12 cellular contexts compared by ENCODE assay signal in the genomic region with DNA sequence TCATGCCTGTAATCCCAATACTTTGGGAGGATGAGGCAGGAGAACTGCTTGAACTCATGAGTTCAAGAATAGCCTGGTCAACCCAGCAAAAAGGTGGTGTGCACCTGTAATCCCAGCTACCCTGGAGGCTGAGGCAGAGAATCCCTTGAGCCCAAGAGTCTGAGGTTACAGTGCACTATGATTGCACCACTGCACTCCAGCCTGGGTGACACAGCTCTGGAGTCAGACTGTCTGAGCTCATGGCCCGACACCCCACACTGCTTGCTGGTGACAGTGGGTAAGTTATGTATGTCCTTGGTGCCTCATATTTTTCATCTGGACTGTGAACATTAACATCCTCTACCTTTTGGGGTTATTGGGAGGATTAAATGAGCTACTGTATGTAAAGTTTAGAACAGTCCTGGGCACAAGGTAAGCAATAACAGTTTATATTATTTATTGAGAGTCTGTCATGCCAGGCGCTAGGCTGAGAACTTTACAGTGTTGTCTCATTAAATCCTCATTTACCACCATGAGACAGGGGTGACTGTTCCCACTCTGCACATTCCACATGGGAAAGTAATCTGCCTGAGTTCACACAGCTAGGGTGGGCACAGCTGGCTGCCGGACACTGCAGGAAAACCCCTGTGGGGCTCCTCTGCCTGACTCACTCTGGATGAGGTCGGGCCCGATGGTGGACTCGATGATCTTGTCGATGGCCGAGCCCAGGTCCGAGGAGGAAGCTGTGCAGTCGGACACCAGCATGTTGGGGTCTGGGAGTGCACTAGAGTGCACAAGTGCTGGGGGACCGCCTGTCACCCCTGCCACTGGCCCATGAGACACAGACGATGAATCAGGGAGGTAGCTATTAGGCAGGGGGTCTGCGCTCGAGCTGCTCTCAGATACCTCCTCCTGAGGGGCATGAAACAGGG. TPM values are rescaled to one million over a fixed set of nuclear protein-coding genes. Genes with fewer than 3 reads are reported as not detected.
DNase-seq lines count a peak whose midpoint lies in the region; ATAC-seq and TF ChIP-seq lines count a peak whose summit lies in the region.
"Had no signal": no experiment of that assay in that cellular context is flagged by ENCODE, and none has a peak within 500 bp of the region (broad histone marks: within the 10 kb centered on the region; RNA-seq: fewer than 3 reads in every experiment).

No MANE protein-coding gene starts in this region.

- H3K27ac Mint-ChIP-seq in stimulated activated naive CD8-positive, alpha-beta T cell treated with anti-CD3 and anti-CD28 coated beads, Interleukin-15, Interleukin-2, amounts not matched to agents 100 ng/mL and 50 ng/mL, for 24 hours: peak overlapping the region; percentile 36

- ATAC-seq in stimulated activated naive CD8-positive, alpha-beta T cell treated with anti-CD3 and anti-CD28 coated beads, Interleukin-15, Interleukin-2, amounts not matched to agents 100 U/mL and 50 U/mL, for 24 hours: no peak
- ATAC-seq in left lobe of liver: no peak
- no peak for ATAC-seq in aorta (ENCODE audit: low FRiP score)
- ATAC-seq in HG03342 (IDR thresholded peaks at IDR 0.05; ENCODE audit: unreplicated experiment): no peak

- H3K4me1 ChIP-seq in aorta (ENCODE audit: control insufficient read depth in 1 of 2, insufficient read depth in 2 of 2, low read length in 2 of 2): no peaks in the 10 kb centered on the region

- DNase-seq in stimulated activated naive CD8-positive, alpha-beta T cell treated with anti-CD3 and anti-CD28 coated beads, Interleukin-15, Interleukin-2, amounts not matched to agents 100 U/mL and 50 U/mL, for 24 hours: no peak
- DNase-seq in left lobe of liver (ENCODE audit: low spot score): peak; percentile 43
- DNase-seq in aorta: peak; percentile 50 to 76
- DNase-seq in pons (ENCODE audit: low spot score): no peak
- no peak for DNase-seq in NCI-H1694 treated with DMSO at 0.1 percent for 48 hours (lab: John Stamatoyannopoulos, UW)

- peaks cover 22% of the 10 kb centered on the region for H3K4me1 Mint-ChIP-seq in stimulated activated naive CD8-positive, alpha-beta T cell treated with anti-CD3 and anti-CD28 coated beads, Interleukin-15, Interleukin-2, amounts not matched to agents 100 ng/mL and 50 ng/mL, for 24 hours (ENCODE audit: low read depth)

- H3K27me3 ChIP-seq in aorta (ENCODE audit: control insufficient read depth in 1 of 2, insufficient read depth in 2 of 2, low read length in 1 of 2): no peaks in the 10 kb centered on the region
- H3K27me3 ChIP-seq: Peyer's patch had no signal

- 77 to 79% methylated on average over 14 of the region's 14 CpGs for WGBS in aorta, 2 donors

- H3K27ac ChIP-seq in VCaP: peak overlapping the region; percentile 100; the same call in 1 of the 2 replicates
- no peak overlapping the region for H3K27ac ChIP-seq in aorta (ENCODE audit: low read depth in 1 of 2, low read length in 2 of 2)

- intact Hi-C loops in aorta (cut with DNase I): loop anchor here in 1 of 2 donors (5.0 kb wide), 1 partner anchor 172 kb away; no protein-coding TSS in a partner anchor

- TF ChIP-seq CTCF in VCaP (conservative IDR thresholded peaks at IDR 0.05): no peak

- no peaks in the 10 kb centered on the region for H3K27me3 Mint-ChIP-seq in stimulated activated naive CD8-positive, alpha-beta T cell treated with anti-CD3 and anti-CD28 coated beads, Interleukin-15, Interleukin-2, amounts not matched to agents 100 ng/mL and 50 ng/mL, for 24 hours

- peaks cover 0 to 2% of the 10 kb centered on the region in 2 donors for H3K36me3 ChIP-seq in aorta (ENCODE audit: control insufficient read depth in 1 of 2, insufficient read depth in 2 of 2, low read length in 1 of 2)

- H3K9me3 Mint-ChIP-seq in stimulated activated naive CD8-positive, alpha-beta T cell treated with anti-CD3 and anti-CD28 coated beads, Interleukin-15, Interleukin-2, amounts not matched to agents 100 ng/mL and 50 ng/mL, for 24 hours: no peaks in the 10 kb centered on the region

- H3K4me3 ChIP-seq in aorta (ENCODE audit: low read length in 2 of 2): no peak overlapping the region

- no peak overlapping the region for H3K4me3 Mint-ChIP-seq in stimulated activated naive CD8-positive, alpha-beta T cell treated with anti-CD3 and anti-CD28 coated beads, Interleukin-15, Interleukin-2, amounts not matched to agents 100 ng/mL and 50 ng/mL, for 24 hours

- no peaks in the 10 kb centered on the region for H3K9me3 ChIP-seq in aorta (ENCODE audit: control insufficient read depth, low read length)
- H3K9me3 ChIP-seq: Peyer's patch had no signal

- H3K36me3 Mint-ChIP-seq in stimulated activated naive CD8-positive, alpha-beta T cell treated with anti-CD3 and anti-CD28 coated beads, Interleukin-15, Interleukin-2, amounts not matched to agents 100 ng/mL and 50 ng/mL, for 24 hours (ENCODE audit: low read depth): peaks cover 25% of the 10 kb centered on the region

RNA-seq across cellular contexts. Expression of gene ZNF335, which starts 2.9 kb away (rescaled TPM):
- total RNA-seq in left lobe of liver (7.6 TPM), aorta (10 to 100 TPM; 18.4 to 22.7 TPM)
- 10 to 100 TPM in 1 of 2 donors, 1 to 10 TPM in 1; 2.8 to 31.4 TPM for polyA plus RNA-seq in aorta

RNA-seq across cellular contexts. Expression of gene PCIF1, which starts 34.6 kb away (rescaled TPM):
- total RNA-seq in left lobe of liver: 11.2 TPM
- total RNA-seq in aorta: 10 to 100 TPM; 32.5 to 33.3 TPM
- 10 to 100 TPM; 15.5 to 43.4 TPM for polyA plus RNA-seq in aorta

RNA-seq across cellular contexts. Expression of gene MMP9, which starts 39.7 kb away (rescaled TPM):
- total RNA-seq in left lobe of liver (1.6 TPM), aorta (1 to 10 TPM; 5.1 to 6.0 TPM)
- polyA plus RNA-seq in aorta: 1 to 10 TPM in 1 of 2 donors, under 1 TPM in 1; 0.15 to 3.1 TPM
- total RNA-seq: activated CD8-positive, alpha-beta memory T cell treated with anti-CD3 and anti-CD28 coated beads for 36 hours had no signal

RNA-seq across cellular contexts. Expression of gene PLTP, which starts 57.1 kb away (rescaled TPM):
- 18.8 TPM for total RNA-seq in left lobe of liver
- total RNA-seq in aorta: 100 to 1,000 TPM; 113 to 445 TPM
- 100 to 1,000 TPM in 1 of 2 donors, 10 to 100 TPM in 1; 80.7 to 103 TPM for polyA plus RNA-seq in aorta

RNA-seq across cellular contexts. Expression of gene SLC12A5, which starts 60.0 kb away (rescaled TPM):
- total RNA-seq in left lobe of liver (not detected), aorta (1 to 10 TPM in 1 of 2 donors, under 1 TPM in 1; 0.94 to 2.4 TPM)
- not detected for polyA plus RNA-seq in aorta
- total RNA-seq: activated CD8-positive, alpha-beta memory T cell treated with anti-CD3 and anti-CD28 coated beads for 36 hours; kidney epithelial cell; Peyer's patch; subcutaneous adipose tissue had no signal

Comparison
In these comparisons a context has a peak if more than half of its experiments do, and no peak if none do; other contexts are left out.
1. DNase-seq: peak in left lobe of liver (single experiment) and aorta (2 of 2); none in stimulated activated naive CD8-positive, alpha-beta T cell treated with anti-CD3 and anti-CD28 coated beads, Interleukin-15, Interleukin-2, amounts not matched to agents 100 U/mL and 50 U/mL, for 24 hours (single experiment), pons (single experiment) and NCI-H1694 treated with DMSO at 0.1 percent for 48 hours (single experiment).